In genomic region chr14:34075095-34075744, GRCh38 we compare ENCODE assay signal across 1 cellular context.
TF ChIP-seq lines count a peak whose summit lies in the region.

No MANE protein-coding gene starts in this region.

TF ChIP-seq in H1, 55 proteins besides CTCF, POLR2A, EP300 and RAD21 (continued from another document):
- TF ChIP-seq CHD7 (IDR thresholded peaks at IDR 0.05; ENCODE audit: insufficient replicate concordance, low read length) (no peak), KDM5A (IDR thresholded peaks at IDR 0.05; ENCODE audit: low read length) (no peak), BRCA1 (IDR thresholded peaks at IDR 0.05; ENCODE audit: low read depth, low read length) (no peak), GABPA (IDR thresholded peaks at IDR 0.05; ENCODE audit: borderline replicate concordance, insufficient read depth, low read length) (no peak), TAF1 (IDR thresholded peaks at IDR 0.05; ENCODE audit: low read depth, low read length) (no peak), CHD1 (IDR thresholded peaks at IDR 0.05; ENCODE audit: low read depth, low read length) (no peak), SP2 (IDR thresholded peaks at IDR 0.05; ENCODE audit: low read length) (no peak), SIN3A (conservative IDR thresholded peaks at IDR 0.05 in 1 of 2, IDR thresholded peaks at IDR 0.05 in 1 of 2; ENCODE audit: low read depth in 1 of 2, low read length in 2 of 2) (no peak), BCL11A (IDR thresholded peaks at IDR 0.05; ENCODE audit: low read depth in 2 of 2, low read length in 2 of 2) (no peak), USF2 (IDR thresholded peaks at IDR 0.05; ENCODE audit: low read length) (no peak), MAFK (IDR thresholded peaks at IDR 0.05; ENCODE audit: low read depth, low read length) (no peak), SUZ12 (IDR thresholded peaks at IDR 0.05; ENCODE audit: low read length) (no peak), ATF2 (IDR thresholded peaks at IDR 0.05; ENCODE audit: low read length) (no peak), ATF3 (IDR thresholded peaks at IDR 0.05; ENCODE audit: insufficient read depth, low read depth, low read length) (no peak)
